Comparison of ENCODE assay signal across 8 cellular contexts in the genomic region with DNA sequence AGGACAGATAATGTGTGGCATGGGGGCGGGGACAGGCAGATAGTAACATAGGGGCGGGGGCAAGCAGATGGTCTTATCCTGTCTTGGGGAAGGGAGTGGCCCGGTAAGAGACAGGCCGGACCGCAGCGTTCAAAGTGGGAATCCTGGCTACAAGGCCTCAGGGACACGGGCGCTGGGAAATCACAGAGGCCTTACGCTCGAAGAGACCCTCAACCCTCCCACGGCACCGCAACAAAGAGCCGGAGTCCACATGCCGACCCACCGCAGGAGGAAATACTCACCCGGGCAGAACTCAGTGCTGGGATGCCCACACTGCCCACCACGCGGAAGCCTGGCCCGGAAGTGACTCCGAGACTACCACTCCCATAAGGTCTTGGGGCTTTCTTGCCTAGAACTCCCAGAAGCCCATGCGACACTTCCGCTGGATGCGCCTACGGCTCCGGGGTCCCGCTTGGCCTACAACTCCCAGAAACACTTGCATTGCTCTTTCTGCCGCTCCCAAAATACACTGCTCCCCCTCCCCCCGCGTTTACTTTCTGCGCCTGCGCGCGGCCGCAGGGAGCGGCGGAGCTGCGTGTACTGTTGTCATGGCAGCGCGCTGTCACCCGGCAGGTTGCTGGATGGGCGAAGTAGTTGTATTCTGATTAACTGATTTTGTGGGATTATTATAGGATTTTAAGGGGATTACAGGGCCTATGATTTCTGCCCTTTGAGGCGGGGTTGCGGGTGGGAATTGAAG. TPM values are rescaled to one million over a fixed set of nuclear protein-coding genes. Genes with fewer than 3 reads are reported as not detected.
DNase-seq lines count a peak whose midpoint lies in the region; ATAC-seq and TF ChIP-seq lines count a peak whose summit lies in the region.

Gene CTU1, minus strand, starts transcription at position 344 of the 739 bp plus-strand sequence. CDS start 3,840 bp downstream, outside the sequence.

- H3K4me3 Mint-ChIP-seq in T-helper 1 cell treated with Interleukin-12 subunit alpha and Interleukin-12 subunit beta and Interleukin-4 antibody, amounts not matched to agents 30 μg/mL and 1 μg/mL, for 36 hours = peak within 1 kb of the TSS; percentile 93
- peak within 1 kb of the TSS; percentile 93 for H3K4me3 Mint-ChIP-seq in progenitor cell of endocrine pancreas (ENCODE audit: low read depth)

- H3K4me1 Mint-ChIP-seq in T-helper 1 cell treated with Interleukin-12 subunit alpha and Interleukin-12 subunit beta and Interleukin-4 antibody, amounts not matched to agents 30 μg/mL and 1 μg/mL, for 36 hours (ENCODE audit: low read depth) = peaks cover 25% of the 10 kb centered on the region
- peaks cover 8% of the 10 kb centered on the region for H3K4me1 Mint-ChIP-seq in progenitor cell of endocrine pancreas (ENCODE audit: low read depth)

- H3K4me1 ChIP-seq in left ventricle myocardium inferior (peaks cover 28% of the 10 kb centered on the region), urinary bladder (ENCODE audit: insufficient read depth) (peaks cover 2% of the 10 kb centered on the region)

- no peaks in the 10 kb centered on the region for H3K27me3 Mint-ChIP-seq in T-helper 1 cell treated with Interleukin-12 subunit alpha and Interleukin-12 subunit beta and Interleukin-4 antibody, amounts not matched to agents 30 μg/mL and 1 μg/mL, for 36 hours (ENCODE audit: low read depth)
- H3K27me3 Mint-ChIP-seq in progenitor cell of endocrine pancreas = no peaks in the 10 kb centered on the region

- intact Hi-C loops in left ventricle myocardium inferior (cut with micrococcal nuclease) = no loop called here

- H3K4me3 ChIP-seq in left ventricle myocardium inferior = peak within 1 kb of the TSS; percentile 91
- peak within 1 kb of the TSS; percentile 65 for H3K4me3 ChIP-seq in urinary bladder (ENCODE audit: low read depth, low read length)

- TF ChIP-seq CTCF in GM13976 (IDR thresholded peaks at IDR 0.05; ENCODE audit: borderline replicate concordance, control extremely low read depth, extremely low read depth, insufficient read depth, missing control alignments) (no peak), left ventricle myocardium inferior (IDR thresholded peaks at IDR 0.05; ENCODE audit: borderline replicate concordance) (peak; percentile 38), progenitor cell of endocrine pancreas (IDR thresholded peaks at IDR 0.05; ENCODE audit: unreplicated experiment) (no peak)

- H3K27ac Mint-ChIP-seq in T-helper 1 cell treated with Interleukin-12 subunit alpha and Interleukin-12 subunit beta and Interleukin-4 antibody, amounts not matched to agents 30 μg/mL and 1 μg/mL, for 36 hours = peak within 1 kb of the TSS; percentile 92
- H3K27ac Mint-ChIP-seq in progenitor cell of endocrine pancreas = peak within 1 kb of the TSS; percentile 93

- H3K36me3 ChIP-seq in left ventricle myocardium inferior (peaks cover 19% of the 10 kb centered on the region), urinary bladder (ENCODE audit: insufficient read depth) (no peaks in the 10 kb centered on the region)

- H3K27me3 ChIP-seq in left ventricle myocardium inferior (ENCODE audit: low read depth) = peaks cover 14% of the 10 kb centered on the region

- in situ Hi-C loops in GM13976 (cut with MboI; ENCODE audit: low sequenced_read_pairs, unreplicated experiment) = no loop called here

- DNase-seq in GM13976 (ENCODE audit: low spot score) = peak; percentile 98
- peak; percentile 98 for DNase-seq in NCI-H146 treated with DMSO at 0.1 percent for 48 hours (lab: John Stamatoyannopoulos, UW; ENCODE audit: unreplicated experiment)
- DNase-seq in left ventricle myocardium inferior = peak; percentile 98
- peak; percentile 94 for DNase-seq in progenitor cell of endocrine pancreas (ENCODE audit: low spot score, unreplicated experiment)

- peak within 1 kb of the TSS; percentile 81 for H3K27ac ChIP-seq in angular gyrus (ENCODE audit: low read depth, low read length)
- H3K27ac ChIP-seq in left ventricle myocardium inferior (replicated peaks) = peak within 1 kb of the TSS; percentile 71
- no peak within 1 kb of the TSS for H3K27ac ChIP-seq in urinary bladder (ENCODE audit: low read depth)

- WGBS in urinary bladder = under 1% methylated on average over 43 of the region's 43 CpGs

- peak; percentile 96 for ATAC-seq in HG02870 (IDR thresholded peaks at IDR 0.05; ENCODE audit: unreplicated experiment)

- peaks cover 18% of the 10 kb centered on the region for H3K36me3 Mint-ChIP-seq in T-helper 1 cell treated with Interleukin-12 subunit alpha and Interleukin-12 subunit beta and Interleukin-4 antibody, amounts not matched to agents 30 μg/mL and 1 μg/mL, for 36 hours (ENCODE audit: low read depth)
- peaks cover 3% of the 10 kb centered on the region for H3K36me3 Mint-ChIP-seq in progenitor cell of endocrine pancreas (ENCODE audit: insufficient read depth)

- no peaks in the 10 kb centered on the region for H3K9me3 ChIP-seq in left ventricle myocardium inferior (replicated peaks)

- H3K9me3 Mint-ChIP-seq in T-helper 1 cell treated with Interleukin-12 subunit alpha and Interleukin-12 subunit beta and Interleukin-4 antibody, amounts not matched to agents 30 μg/mL and 1 μg/mL, for 36 hours = no peaks in the 10 kb centered on the region
- H3K9me3 Mint-ChIP-seq in progenitor cell of endocrine pancreas (ENCODE audit: low read depth) = no peaks in the 10 kb centered on the region

RNA-seq across cellular contexts. Expression of gene CTU1, which starts in this region (rescaled TPM):
- 4.4 TPM for total RNA-seq in left ventricle myocardium inferior
- 7.4 and 7.8 TPM in 2 replicates for total RNA-seq in progenitor cell of endocrine pancreas
- total RNA-seq in urinary bladder = 2.8 TPM
- 4.9 TPM for polyA plus RNA-seq in urinary bladder
